In genomic region chr6:43714311-43715055, GRCh38 we compare ENCODE assay signal across 1 cellular context.
A peak's percentile ranks its signal among the peaks of the same experiment; 100 is the strongest.
TF ChIP-seq lines count a peak whose summit lies in the region.

No MANE protein-coding gene starts in this region.

TF ChIP-seq in K562, 482 proteins besides CTCF, POLR2A, EP300 and RAD21 (continued from another document):
- no peak for TF ChIP-seq CSDE1 (IDR thresholded peaks at IDR 0.05)
- TF ChIP-seq TRIM24 (IDR thresholded peaks at IDR 0.05): peak; percentile 80 to 85
- TF ChIP-seq ZNF318 (IDR thresholded peaks at IDR 0.05; ENCODE audit: borderline replicate concordance in 1 of 2, low read depth in 1 of 2): peak in 1 of 2 experiments; percentile 45; a peak in 1 of 4 replicates
- TF ChIP-seq RBM25 (IDR thresholded peaks at IDR 0.05; ENCODE audit: low read depth, low read length, severe bottlenecking): no peak
- TF ChIP-seq GATAD2A (IDR thresholded peaks at IDR 0.05): peak; percentile 51; the same call in 1 of the 2 replicates
- peak; percentile 79; the same call in 1 of the 2 replicates for TF ChIP-seq ZNF584 (CRISPR knock-in tag; IDR thresholded peaks at IDR 0.05; ENCODE audit: low read depth)
- TF ChIP-seq HSF4 (CRISPR knock-in tag; IDR thresholded peaks at IDR 0.05; ENCODE audit: borderline replicate concordance): no peak
- peak; percentile 71; the same call in 1 of the 2 replicates for TF ChIP-seq ZNF395 (CRISPR knock-in tag; IDR thresholded peaks at IDR 0.05)
- TF ChIP-seq TCF3 (CRISPR knock-in tag; IDR thresholded peaks at IDR 0.05): peak; percentile 59; the same call in 1 of the 2 replicates
- peak; percentile 93 for TF ChIP-seq ZNF175 (CRISPR knock-in tag; IDR thresholded peaks at IDR 0.05; ENCODE audit: low read depth)
- no peak for TF ChIP-seq HNRNPL (IDR thresholded peaks at IDR 0.05; ENCODE audit: low read depth, low read length)
- 0 out of 2 replicates have a peak, but pooled peaks have one; percentile 37 for TF ChIP-seq ZNF766 (CRISPR knock-in tag; conservative IDR thresholded peaks at IDR 0.05)
- TF ChIP-seq, protein P1, sequence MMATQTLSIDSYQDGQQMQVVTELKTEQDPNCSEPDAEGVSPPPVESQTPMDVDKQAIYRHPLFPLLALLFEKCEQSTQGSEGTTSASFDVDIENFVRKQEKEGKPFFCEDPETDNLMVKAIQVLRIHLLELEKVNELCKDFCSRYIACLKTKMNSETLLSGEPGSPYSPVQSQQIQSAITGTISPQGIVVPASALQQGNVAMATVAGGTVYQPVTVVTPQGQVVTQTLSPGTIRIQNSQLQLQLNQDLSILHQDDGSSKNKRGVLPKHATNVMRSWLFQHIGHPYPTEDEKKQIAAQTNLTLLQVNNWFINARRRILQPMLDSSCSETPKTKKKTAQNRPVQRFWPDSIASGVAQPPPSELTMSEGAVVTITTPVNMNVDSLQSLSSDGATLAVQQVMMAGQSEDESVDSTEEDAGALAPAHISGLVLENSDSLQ (IDR thresholded peaks at IDR 0.05): no peak; the same call in 1 of the 2 replicates
- 0 out of 2 replicates have a peak, but pooled peaks have one; percentile 50 for TF ChIP-seq HDAC8 (tag; IDR thresholded peaks at IDR 0.05)
- TF ChIP-seq TOE1 (IDR thresholded peaks at IDR 0.05; ENCODE audit: borderline replicate concordance): peak; percentile 56; the same call in 1 of the 2 replicates
- no peak for TF ChIP-seq TOE1 (CRISPR knock-in tag; IDR thresholded peaks at IDR 0.05; ENCODE audit: borderline replicate concordance, low read depth)
- no peak for TF ChIP-seq EZH2 (IDR thresholded peaks at IDR 0.05; ENCODE audit: borderline replicate concordance, low read depth, low read length)
- no peak for TF ChIP-seq SRF (CRISPR knock-in tag; IDR thresholded peaks at IDR 0.05)
- peak; percentile 85 for TF ChIP-seq ATF7 (IDR thresholded peaks at IDR 0.05)
- peak; percentile 39; the same call in 1 of the 2 replicates for TF ChIP-seq ZNF740 (CRISPR knock-in tag; IDR thresholded peaks at IDR 0.05)
- TF ChIP-seq ZNF740 (tag; IDR thresholded peaks at IDR 0.05): no peak
- TF ChIP-seq PYGO2 (tag; IDR thresholded peaks at IDR 0.05): peak; percentile 18; the same call in 1 of the 2 replicates
- 0 out of 2 replicates have a peak, but pooled peaks have one; percentile 66 for TF ChIP-seq ZBED1 (IDR thresholded peaks at IDR 0.05)
- TF ChIP-seq DACH1 (IDR thresholded peaks at IDR 0.05; ENCODE audit: partially characterized antibody): peak; percentile 68
- no peak for TF ChIP-seq ATF1 (CRISPR knock-in tag; IDR thresholded peaks at IDR 0.05)
- TF ChIP-seq ATF1 (tag; IDR thresholded peaks at IDR 0.05): peak; percentile 46; the same call in 1 of the 2 replicates
- TF ChIP-seq MEF2D (tag; conservative IDR thresholded peaks at IDR 0.05; ENCODE audit: low read depth): 0 out of 2 replicates have a peak, but pooled peaks have one; percentile 13
- TF ChIP-seq CBFA2T3 (IDR thresholded peaks at IDR 0.05): peak; percentile 76
- no peak for TF ChIP-seq ZBTB33 (CRISPR knock-in tag; IDR thresholded peaks at IDR 0.05)
